Comparison of ENCODE assay signal across 12 cellular contexts in the genomic region with DNA sequence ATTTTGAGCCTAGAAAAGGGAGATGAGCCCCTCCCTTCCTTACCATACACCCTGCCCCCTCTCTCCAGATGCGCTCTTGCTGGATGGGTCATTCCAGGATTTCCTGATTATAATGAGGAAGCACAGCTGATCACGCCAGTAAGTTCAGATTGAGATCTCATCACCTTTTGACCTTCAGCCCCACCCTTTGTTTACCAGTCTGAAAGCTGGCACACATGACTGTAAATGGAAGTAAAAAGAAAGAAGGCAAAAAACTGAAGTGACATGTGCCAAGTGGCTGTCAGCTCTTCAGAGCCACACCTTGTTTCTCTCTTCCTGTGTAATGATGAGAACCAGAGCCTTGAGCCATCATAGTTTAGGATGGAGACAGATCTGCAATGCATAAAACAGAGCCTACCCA. TPM values are rescaled to one million over a fixed set of nuclear protein-coding genes. Genes with fewer than 3 reads are reported as not detected.
A peak's percentile ranks its signal among the peaks of the same experiment; 100 is the strongest.
DNase-seq lines count a peak whose midpoint lies in the region; ATAC-seq and TF ChIP-seq lines count a peak whose summit lies in the region.
"Had no signal": no experiment of that assay in that cellular context is flagged by ENCODE, and none has a peak within 500 bp of the region (broad histone marks: within the 10 kb centered on the region; RNA-seq: fewer than 3 reads in every experiment).

No MANE protein-coding gene starts in this region.

- H3K36me3 Mint-ChIP-seq in activated naive CD4-positive, alpha-beta T cell treated with anti-CD3 and anti-CD28 coated beads for 36 hours (ENCODE audit: low read depth) = no peaks in the 10 kb centered on the region
- peaks cover 14% of the 10 kb centered on the region for H3K36me3 Mint-ChIP-seq in T-helper 1 cell treated with Interleukin-12 subunit alpha and Interleukin-12 subunit beta and Interleukin-4 antibody, amounts not matched to agents 30 μg/mL and 1 μg/mL, for 36 hours (ENCODE audit: low read depth)
- no peaks in the 10 kb centered on the region for H3K36me3 Mint-ChIP-seq in stimulated activated memory B cell treated with anti-CD40 and anti-IgM and Interleukin-4, amounts not matched to agents 10 μg/mL and 1 μg/mL and 100 μg/mL, for 72 hours

- CTCF ChIA-PET in activated naive CD4-positive, alpha-beta T cell treated with anti-CD3 and anti-CD28 coated beads for 36 hours (lab: Charles Lee) = interaction anchor here (1.1 to 3.7 kb wide), 3 partner anchors 24 to 26 kb away, joined by 3 to 18 read pairs (median 5); no protein-coding TSS in a partner anchor

- H3K4me1 Mint-ChIP-seq in activated naive CD4-positive, alpha-beta T cell treated with anti-CD3 and anti-CD28 coated beads for 36 hours (ENCODE audit: low read depth) = peaks cover 52% of the 10 kb centered on the region
- peaks cover 42% of the 10 kb centered on the region for H3K4me1 Mint-ChIP-seq in T-helper 1 cell treated with Interleukin-12 subunit alpha and Interleukin-12 subunit beta and Interleukin-4 antibody, amounts not matched to agents 30 μg/mL and 1 μg/mL, for 36 hours (ENCODE audit: low read depth)
- peaks cover 48% of the 10 kb centered on the region for H3K4me1 Mint-ChIP-seq in stimulated activated memory B cell treated with anti-CD40 and anti-IgM and Interleukin-4, amounts not matched to agents 10 μg/mL and 1 μg/mL and 100 μg/mL, for 72 hours

- ATAC-seq in stimulated activated memory B cell treated with anti-CD40 and anti-IgM and Interleukin-4, amounts not matched to agents 10 μg/mL and 1 μg/mL and 100 μg/mL, for 72 hours = peak; percentile 51
- no peak for ATAC-seq in GM19397 (IDR thresholded peaks at IDR 0.05; ENCODE audit: unreplicated experiment)
- no peak for ATAC-seq in HG03571 (IDR thresholded peaks at IDR 0.05; ENCODE audit: unreplicated experiment)

- H3K27ac Mint-ChIP-seq in activated naive CD4-positive, alpha-beta T cell treated with anti-CD3 and anti-CD28 coated beads for 36 hours = peak overlapping the region; percentile 32
- peak overlapping the region; percentile 90 for H3K27ac Mint-ChIP-seq in T-helper 1 cell treated with Interleukin-12 subunit alpha and Interleukin-12 subunit beta and Interleukin-4 antibody, amounts not matched to agents 30 μg/mL and 1 μg/mL, for 36 hours
- peak overlapping the region; percentile 2 for H3K27ac Mint-ChIP-seq in stimulated activated memory B cell treated with anti-CD40 and anti-IgM and Interleukin-4, amounts not matched to agents 10 μg/mL and 1 μg/mL and 100 μg/mL, for 72 hours
- H3K27ac Mint-ChIP-seq: endodermal cell, progenitor cell of endocrine pancreas had no signal

- intact Hi-C loops in activated naive CD4-positive, alpha-beta T cell treated with anti-CD3 and anti-CD28 coated beads for 36 hours (cut with micrococcal nuclease) = loop anchor here (1.0 kb wide), 1 partner anchor 16 kb away; no protein-coding TSS in a partner anchor

- no peak overlapping the region for H3K4me3 ChIP-seq in epithelial cell of esophagus (ENCODE audit: low read length)
- H3K4me3 ChIP-seq: BLaER1 had no signal

- no peak for TF ChIP-seq CTCF in epithelial cell of esophagus (IDR thresholded peaks at IDR 0.05; ENCODE audit: insufficient read depth, low read depth, low read length, missing control alignments)

- peak overlapping the region; percentile 57 for H3K4me3 Mint-ChIP-seq in activated naive CD4-positive, alpha-beta T cell treated with anti-CD3 and anti-CD28 coated beads for 36 hours
- H3K4me3 Mint-ChIP-seq in T-helper 1 cell treated with Interleukin-12 subunit alpha and Interleukin-12 subunit beta and Interleukin-4 antibody, amounts not matched to agents 30 μg/mL and 1 μg/mL, for 36 hours = peak overlapping the region; percentile 76
- no peak overlapping the region for H3K4me3 Mint-ChIP-seq in stimulated activated memory B cell treated with anti-CD40 and anti-IgM and Interleukin-4, amounts not matched to agents 10 μg/mL and 1 μg/mL and 100 μg/mL, for 72 hours
- H3K4me3 Mint-ChIP-seq: endodermal cell had no signal

- peak; percentile 47 for DNase-seq in activated naive CD4-positive, alpha-beta T cell treated with anti-CD3 and anti-CD28 coated beads for 36 hours
- no peak for DNase-seq in activated naive CD4-positive, alpha-beta T cell treated with Interleukin-2 at 50 U/mL for 16 hours
- DNase-seq in epithelial cell of esophagus (ENCODE audit: low read depth) = peak; percentile 33
- no peak for DNase-seq in NCI-H510A treated with DMSO at 0.1 percent for 48 hours (lab: John Stamatoyannopoulos, UW)
- DNase-seq: endodermal cell, NCI-H1417 had no signal

- H3K27me3 Mint-ChIP-seq in activated naive CD4-positive, alpha-beta T cell treated with anti-CD3 and anti-CD28 coated beads for 36 hours (ENCODE audit: low read depth) = no peaks in the 10 kb centered on the region
- H3K27me3 Mint-ChIP-seq in T-helper 1 cell treated with Interleukin-12 subunit alpha and Interleukin-12 subunit beta and Interleukin-4 antibody, amounts not matched to agents 30 μg/mL and 1 μg/mL, for 36 hours (ENCODE audit: low read depth) = no peaks in the 10 kb centered on the region
- H3K27me3 Mint-ChIP-seq in stimulated activated memory B cell treated with anti-CD40 and anti-IgM and Interleukin-4, amounts not matched to agents 10 μg/mL and 1 μg/mL and 100 μg/mL, for 72 hours = no peaks in the 10 kb centered on the region

- H3K9me3 Mint-ChIP-seq in activated naive CD4-positive, alpha-beta T cell treated with anti-CD3 and anti-CD28 coated beads for 36 hours = no peaks in the 10 kb centered on the region
- no peaks in the 10 kb centered on the region for H3K9me3 Mint-ChIP-seq in T-helper 1 cell treated with Interleukin-12 subunit alpha and Interleukin-12 subunit beta and Interleukin-4 antibody, amounts not matched to agents 30 μg/mL and 1 μg/mL, for 36 hours
- H3K9me3 Mint-ChIP-seq in stimulated activated memory B cell treated with anti-CD40 and anti-IgM and Interleukin-4, amounts not matched to agents 10 μg/mL and 1 μg/mL and 100 μg/mL, for 72 hours = no peaks in the 10 kb centered on the region
- H3K9me3 Mint-ChIP-seq: endodermal cell had no signal

RNA-seq across cellular contexts. Expression of a gene that starts 27.9 kb away (rescaled TPM):
- 100 to 1,000 TPM; 129 to 131 TPM for total RNA-seq in activated naive CD4-positive, alpha-beta T cell treated with anti-CD3 and anti-CD28 coated beads for 36 hours

Comparison
In these comparisons a context has a peak if more than half of its experiments do, and no peak if none do; other contexts are left out.
1. DNase-seq: peak in activated naive CD4-positive, alpha-beta T cell treated with anti-CD3 and anti-CD28 coated beads for 36 hours (single experiment) and epithelial cell of esophagus (single experiment); none in activated naive CD4-positive, alpha-beta T cell treated with Interleukin-2 at 50 U/mL for 16 hours (single experiment) and NCI-H510A treated with DMSO at 0.1 percent for 48 hours (single experiment).
2. H3K27ac Mint-ChIP-seq: peak in every context shown above with its lines; median percentile 90 in T-helper 1 cell treated with Interleukin-12 subunit alpha and Interleukin-12 subunit beta and Interleukin-4 antibody, amounts not matched to agents 30 μg/mL and 1 μg/mL, for 36 hours; 32 in activated naive CD4-positive, alpha-beta T cell treated with anti-CD3 and anti-CD28 coated beads for 36 hours; 2 in stimulated activated memory B cell treated with anti-CD40 and anti-IgM and Interleukin-4, amounts not matched to agents 10 μg/mL and 1 μg/mL and 100 μg/mL, for 72 hours.